26 cellular contexts compared by ENCODE assay signal in genomic region chr17:27770877-27771276, GRCh38. TPM values are rescaled to one million over a fixed set of nuclear protein-coding genes. Genes with fewer than 3 reads are reported as not detected.
"Had no signal": no experiment of that assay in that cellular context is flagged by ENCODE, and none has a peak within 500 bp of the region (broad histone marks: within the 10 kb centered on the region; RNA-seq: fewer than 3 reads in every experiment).

No MANE protein-coding gene starts in this region.

- H3K9me3 ChIP-seq: stomach, suprapubic skin, testis, thoracic aorta, thyroid gland, tibial artery, tibial nerve, transverse colon, upper lobe of left lung, upper lobe of right lung, uterus, vagina had no signal

- H3K36me3 ChIP-seq: suprapubic skin, thoracic aorta, thyroid gland, transverse colon, upper lobe of left lung, upper lobe of right lung, uterus, vagina had no signal

- H3K27ac ChIP-seq: stomach, suprapubic skin, testis, thoracic aorta, thyroid gland, tibial artery, tibial nerve, transverse colon, upper lobe of left lung, upper lobe of right lung, uterus, vagina had no signal

- DNase-seq: stimulated activated CD4-positive, alpha-beta T cell treated with anti-CD3 and anti-CD28 coated beads, Interleukin-2, amount 100 ng/mL, for 48 hours; stimulated activated CD4-positive, alpha-beta T cell treated with anti-CD3 and anti-CD28 coated beads, Interleukin-4, amount 100 ng/mL, for 1 hour; stimulated activated CD4-positive, alpha-beta T cell treated with anti-CD3 and anti-CD28 coated beads, Interleukin-4, amount 100 ng/mL, for 24 hours; stimulated activated CD4-positive, alpha-beta T cell treated with anti-CD3 and anti-CD28 coated beads, Interleukin-4, amount 100 ng/mL, for 4 hours; stimulated activated CD8-positive, alpha-beta memory T cell treated with anti-CD3 and anti-CD28 coated beads, Interleukin-4, amount 100 ng/mL, for 48 hours; stimulated activated naive B cell treated with anti-CD40 and anti-IgM and Interleukin-4, amounts not matched to agents 10 μg/mL and 1 μg/mL and 100 μg/mL, for 72 hours; stimulated activated naive CD4-positive, alpha-beta T cell; stimulated activated naive CD4-positive, alpha-beta T cell treated with Interleukin-2 at 50 U/mL for 16 hours; stimulated activated naive CD8-positive, alpha-beta T cell treated with anti-CD3 and anti-CD28 coated beads, Interleukin-15, amount 100 ng/mL, for 72 hours; stimulated activated naive CD8-positive, alpha-beta T cell treated with anti-CD3 and anti-CD28 coated beads, Interleukin-15, Interleukin-2, amounts not matched to agents 100 U/mL and 50 U/mL, for 24 hours; stomach; substantia nigra; testis; thyroid gland; tibial artery; transverse colon; upper lobe of left lung; upper lobe of right lung; uterus had no signal

- H3K27me3 ChIP-seq: stomach, suprapubic skin, testis, thyroid gland, tibial artery, tibial nerve, transverse colon, upper lobe of left lung, upper lobe of right lung, uterus, vagina had no signal

- H3K4me3 ChIP-seq: stomach, suprapubic skin, testis, thoracic aorta, thyroid gland, tibial artery, tibial nerve, transverse colon, upper lobe of left lung, upper lobe of right lung, uterus, vagina had no signal

- ATAC-seq: stimulated activated effector memory CD8-positive, alpha-beta T cell treated with anti-CD3 and anti-CD28 coated beads, Interleukin-12 subunit alpha, Interleukin-12 subunit beta, amount 100 ng/mL, for 72 hours; stimulated activated memory B cell treated with anti-CD40 and anti-IgM and Interleukin-4, amounts not matched to agents 10 μg/mL and 1 μg/mL and 100 μg/mL, for 72 hours; stimulated activated naive B cell treated with anti-CD40 and anti-IgM and Interleukin-4, amounts not matched to agents 10 μg/mL and 1 μg/mL and 100 μg/mL, for 72 hours; stimulated activated naive CD8-positive, alpha-beta T cell treated with anti-CD3 and anti-CD28 coated beads, Interleukin-15, amount 100 ng/mL, for 72 hours; stimulated activated naive CD8-positive, alpha-beta T cell treated with anti-CD3 and anti-CD28 coated beads, Interleukin-15, Interleukin-2, amounts not matched to agents 100 U/mL and 50 U/mL, for 24 hours; upper lobe of right lung had no signal

- FAIRE-seq: urothelium cell line had no signal

- H3K4me1 ChIP-seq: stomach, suprapubic skin, testis, thyroid gland, tibial artery, tibial nerve, transverse colon, upper lobe of left lung, upper lobe of right lung, uterus, vagina had no signal

RNA-seq across cellular contexts. Expression of gene NOS2, which starts 29.5 kb away (rescaled TPM):
- total RNA-seq: thoracic aorta, vagina had no signal
